15 cellular contexts compared by ENCODE assay signal in the genomic region with DNA sequence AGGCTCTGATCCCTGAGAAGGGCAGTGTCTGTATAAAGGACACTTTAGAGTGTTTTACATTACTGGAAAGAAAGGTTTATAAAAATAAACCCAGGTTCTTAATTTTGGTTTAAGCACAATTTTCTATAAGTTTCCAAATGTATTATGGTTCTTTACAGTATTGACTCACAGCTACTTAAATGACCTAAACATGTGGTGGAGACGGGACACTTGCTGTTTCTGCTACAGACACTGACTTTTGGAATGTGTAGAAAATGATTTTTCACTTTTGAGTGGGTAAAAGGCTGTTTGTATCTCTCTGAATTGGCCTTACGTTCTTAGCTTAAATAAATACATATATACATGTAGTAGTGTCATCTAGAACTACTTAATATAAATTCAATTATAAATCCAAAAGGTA.
"Had no signal": no experiment of that assay in that cellular context is flagged by ENCODE, and none has a peak within 500 bp of the region (broad histone marks: within the 10 kb centered on the region; RNA-seq: fewer than 3 reads in every experiment).

No MANE protein-coding gene starts in this region.

- H3K27me3 Mint-ChIP-seq: activated B cell treated with CpG ODN at 0.5 μM for 24 hours; activated CD4-positive, alpha-beta T cell treated with anti-CD3 and anti-CD28 coated beads, Interleukin-2, amount 10 ng/mL, durations not matched to agents 24 days and 14 days had no signal

- H3K27me3 ChIP-seq: esophagus muscularis mucosa, heart right ventricle, ovary, right lobe of liver, tibial artery had no signal

- H3K4me1 ChIP-seq: tibial artery had no signal

- DNase-seq: activated B cell treated with CpG ODN at 0.5 μM for 24 hours; activated CD4-positive, alpha-beta T cell treated with anti-CD3 and anti-CD28 coated beads, Interleukin-2, amount 10 ng/mL, durations not matched to agents 24 days and 14 days; activated CD8-positive, alpha-beta memory T cell treated with anti-CD3 and anti-CD28 coated beads, Interleukin-2, amount 50 U/mL, for 4 hours; activated naive CD4-positive, alpha-beta T cell treated with Interleukin-2 at 50 U/mL for 16 hours; aorta; effector CD8-positive, alpha-beta T cell; heart right ventricle; left ventricle myocardium superior; ovary; right lobe of liver; SK-N-SH; small intestine; stimulated activated CD4-positive, alpha-beta T cell treated with anti-CD3 and anti-CD28 coated beads, Interleukin-4, amount 100 ng/mL, for 1 hour; tibial artery had no signal

- H3K4me3 ChIP-seq: esophagus muscularis mucosa, heart right ventricle, ovary, right lobe of liver, tibial artery had no signal

- H3K4me1 Mint-ChIP-seq: activated B cell treated with CpG ODN at 0.5 μM for 24 hours had no signal

- H3K27ac ChIP-seq: esophagus muscularis mucosa, ovary, right lobe of liver, tibial artery had no signal

- H3K36me3 ChIP-seq: ovary had no signal

- ATAC-seq: right lobe of liver had no signal

- H3K27ac Mint-ChIP-seq: activated B cell treated with CpG ODN at 0.5 μM for 24 hours had no signal

- H3K4me3 Mint-ChIP-seq: activated B cell treated with CpG ODN at 0.5 μM for 24 hours; activated CD4-positive, alpha-beta T cell treated with anti-CD3 and anti-CD28 coated beads, Interleukin-2, amount 10 ng/mL, durations not matched to agents 24 days and 14 days had no signal
